8 cellular contexts compared by ENCODE assay signal in genomic region chrX:53093748-53094583, GRCh38. TPM values are rescaled to one million over a fixed set of nuclear protein-coding genes. Genes with fewer than 3 reads are reported as not detected.
DNase-seq lines count a peak whose midpoint lies in the region; ATAC-seq and TF ChIP-seq lines count a peak whose summit lies in the region.

A gene with protein sequence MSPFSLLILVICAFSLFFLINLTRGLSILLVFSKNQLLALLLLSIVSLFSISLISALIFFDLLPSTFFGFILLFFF (plus strand): TSS chrX:53094142. CDS start chrX:53124273, 30,131 bp downstream.

- WGBS in urinary bladder = under 1% methylated on average over 67 of the region's 67 CpGs

- peak within 1 kb of the TSS; percentile 80 for H3K27ac ChIP-seq in urinary bladder (ENCODE audit: low read depth)

- H3K4me3 ChIP-seq in urinary bladder (ENCODE audit: low read depth, low read length) = peak within 1 kb of the TSS; percentile 65

- TF ChIP-seq CTCF in GM13976 (IDR thresholded peaks at IDR 0.05; ENCODE audit: borderline replicate concordance, control extremely low read depth, extremely low read depth, insufficient read depth, missing control alignments) = no peak

- H3K36me3 ChIP-seq in urinary bladder (ENCODE audit: insufficient read depth) = no peaks in the 10 kb centered on the region

- in situ Hi-C loops in GM13976 (cut with MboI; ENCODE audit: low sequenced_read_pairs, unreplicated experiment) = no loop called here

- H3K4me1 ChIP-seq in urinary bladder (ENCODE audit: insufficient read depth) = no peaks in the 10 kb centered on the region

- intact Hi-C loops in left cardiac atrium (cut with DNase I) = loop anchor here in 1 of 2 donors (1.0 kb wide), 1 partner anchor 23 kb away; no protein-coding TSS in a partner anchor
- intact Hi-C loops in posterior cingulate gyrus (cut with DNase I) = no loop called here

- DNase-seq in GM13976 (ENCODE audit: low spot score) (peak; percentile 87), NCI-H1436 treated with DMSO at 0.1 percent for 48 hours (lab: John Stamatoyannopoulos, UW) (peak; percentile 97), T-helper 1 cell (peak; percentile 50 to 88 (median 70)), amygdala (lab: John Stamatoyannopoulos, UW) (peak in 55 of 56 donors; percentile 20 to 91 (median 77)), left cardiac atrium (peak; percentile 86), posterior cingulate gyrus (peak; percentile 73 to 97 (median 76))

- peak; percentile 79 for ATAC-seq in HG02840 (IDR thresholded peaks at IDR 0.05; ENCODE audit: low FRiP score, unreplicated experiment)
- ATAC-seq in left cardiac atrium = peak; percentile 93 to 95

RNA-seq across cellular contexts. Expression of the gene that starts here (rescaled TPM):
- total RNA-seq in left cardiac atrium (1 to 10 TPM; 5.4 to 5.7 TPM), urinary bladder (33.1 TPM)
- 4.2 TPM for polyA plus RNA-seq in urinary bladder

Comparison
In these comparisons a context has a peak if more than half of its experiments do, and no peak if none do; other contexts are left out.
1. Peak in every context shown above with its lines: DNase-seq, ATAC-seq, H3K4me3 ChIP-seq and H3K27ac ChIP-seq.